ENCODE assay signal across 1 cellular context in the genomic region with DNA sequence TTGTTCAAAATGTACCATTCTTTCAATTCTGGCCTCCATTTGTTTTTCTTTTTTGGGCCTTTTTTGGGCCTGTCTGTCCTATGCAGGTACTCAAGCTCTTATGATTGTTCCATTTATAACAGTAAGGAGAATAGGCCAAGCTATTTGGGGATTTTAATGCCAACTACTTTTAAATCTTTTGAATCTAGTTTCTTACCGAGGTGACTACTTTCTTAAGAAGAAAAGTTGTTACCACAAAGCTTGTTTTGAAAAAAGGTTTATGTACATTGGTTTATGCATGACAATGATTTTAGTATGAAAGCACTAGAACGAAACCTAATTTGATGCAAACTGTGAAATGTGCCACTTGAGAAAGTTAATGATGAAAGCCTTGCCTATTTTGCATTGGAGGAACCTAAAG.
TF ChIP-seq lines count a peak whose summit lies in the region.

No MANE protein-coding gene starts in this region.

TF ChIP-seq in HEK293, 187 proteins besides CTCF, POLR2A, EP300 and RAD21 (continued from another document):
- TF ChIP-seq ZBTB6 (tag by site-specific recombination; IDR thresholded peaks at IDR 0.05) = no peak
- no peak for TF ChIP-seq ZSCAN16 (tag by site-specific recombination; IDR thresholded peaks at IDR 0.05)
- no peak for TF ChIP-seq ZNF449 (tag by site-specific recombination; IDR thresholded peaks at IDR 0.05)
- no peak for TF ChIP-seq ZNF223 (tag by site-specific recombination; IDR thresholded peaks at IDR 0.05)
- TF ChIP-seq ZNF521 (tag by site-specific recombination; IDR thresholded peaks at IDR 0.05) = no peak
- TF ChIP-seq ZNF549 (tag by site-specific recombination; IDR thresholded peaks at IDR 0.05) = no peak
- TF ChIP-seq, protein P1, sequence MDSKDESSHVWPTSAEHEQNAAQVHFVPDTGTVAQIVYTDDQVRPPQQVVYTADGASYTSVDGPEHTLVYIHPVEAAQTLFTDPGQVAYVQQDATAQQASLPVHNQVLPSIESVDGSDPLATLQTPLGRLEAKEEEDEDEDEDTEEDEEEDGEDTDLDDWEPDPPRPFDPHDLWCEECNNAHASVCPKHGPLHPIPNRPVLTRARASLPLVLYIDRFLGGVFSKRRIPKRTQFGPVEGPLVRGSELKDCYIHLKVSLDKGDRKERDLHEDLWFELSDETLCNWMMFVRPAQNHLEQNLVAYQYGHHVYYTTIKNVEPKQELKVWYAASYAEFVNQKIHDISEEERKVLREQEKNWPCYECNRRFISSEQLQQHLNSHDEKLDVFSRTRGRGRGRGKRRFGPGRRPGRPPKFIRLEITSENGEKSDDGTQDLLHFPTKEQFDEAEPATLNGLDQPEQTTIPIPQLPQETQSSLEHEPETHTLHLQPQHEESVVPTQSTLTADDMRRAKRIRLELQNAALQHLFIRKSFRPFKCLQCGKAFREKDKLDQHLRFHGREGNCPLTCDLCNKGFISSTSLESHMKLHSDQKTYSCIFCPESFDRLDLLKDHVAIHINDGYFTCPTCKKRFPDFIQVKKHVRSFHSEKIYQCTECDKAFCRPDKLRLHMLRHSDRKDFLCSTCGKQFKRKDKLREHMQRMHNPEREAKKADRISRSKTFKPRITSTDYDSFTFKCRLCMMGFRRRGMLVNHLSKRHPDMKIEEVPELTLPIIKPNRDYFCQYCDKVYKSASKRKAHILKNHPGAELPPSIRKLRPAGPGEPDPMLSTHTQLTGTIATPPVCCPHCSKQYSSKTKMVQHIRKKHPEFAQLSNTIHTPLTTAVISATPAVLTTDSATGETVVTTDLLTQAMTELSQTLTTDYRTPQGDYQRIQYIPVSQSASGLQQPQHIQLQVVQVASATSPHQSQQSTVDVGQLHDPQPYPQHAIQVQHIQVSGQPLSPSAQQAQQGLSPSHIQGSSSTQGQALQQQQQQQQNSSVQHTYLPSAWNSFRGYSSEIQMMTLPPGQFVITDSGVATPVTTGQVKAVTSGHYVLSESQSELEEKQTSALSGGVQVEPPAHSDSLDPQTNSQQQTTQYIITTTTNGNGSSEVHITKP (tag by site-specific recombination; IDR thresholded peaks at IDR 0.05) = no peak
- no peak for TF ChIP-seq ZBTB48 (tag by site-specific recombination; IDR thresholded peaks at IDR 0.05)
- no peak for TF ChIP-seq ZNF394 (tag by site-specific recombination; IDR thresholded peaks at IDR 0.05; ENCODE audit: borderline replicate concordance)
- no peak for TF ChIP-seq SCRT1 (tag by site-specific recombination; IDR thresholded peaks at IDR 0.05; ENCODE audit: borderline replicate concordance)
- no peak for TF ChIP-seq ZSCAN23 (tag by site-specific recombination; IDR thresholded peaks at IDR 0.05)
TF ChIP-seq in HEK293: peak in this region for 0.
